1 cellular context compared by ENCODE assay signal in genomic region chr10:128215733-128216132, GRCh38.
TF ChIP-seq lines count a peak whose summit lies in the region.

No MANE protein-coding gene starts in this region.

TF ChIP-seq in endothelial cell of umbilical vein, 7 proteins besides CTCF, POLR2A, EP300 and RAD21 (continued from another document):
- no peak for TF ChIP-seq GATA2 (IDR thresholded peaks at IDR 0.05; ENCODE audit: insufficient read depth, insufficient read length, low read depth, low read length)
- no peak for TF ChIP-seq EZH2 (IDR thresholded peaks at IDR 0.05; ENCODE audit: borderline replicate concordance, low read depth, low read length, severe bottlenecking)
- no peak for TF ChIP-seq MYC (IDR thresholded peaks at IDR 0.05; ENCODE audit: low read depth, low read length)
- TF ChIP-seq JUN (IDR thresholded peaks at IDR 0.05; ENCODE audit: borderline replicate concordance, insufficient read depth, insufficient read length, low read depth): no peak
